Comparison of ENCODE assay signal across 1 cellular context in the genomic region with DNA sequence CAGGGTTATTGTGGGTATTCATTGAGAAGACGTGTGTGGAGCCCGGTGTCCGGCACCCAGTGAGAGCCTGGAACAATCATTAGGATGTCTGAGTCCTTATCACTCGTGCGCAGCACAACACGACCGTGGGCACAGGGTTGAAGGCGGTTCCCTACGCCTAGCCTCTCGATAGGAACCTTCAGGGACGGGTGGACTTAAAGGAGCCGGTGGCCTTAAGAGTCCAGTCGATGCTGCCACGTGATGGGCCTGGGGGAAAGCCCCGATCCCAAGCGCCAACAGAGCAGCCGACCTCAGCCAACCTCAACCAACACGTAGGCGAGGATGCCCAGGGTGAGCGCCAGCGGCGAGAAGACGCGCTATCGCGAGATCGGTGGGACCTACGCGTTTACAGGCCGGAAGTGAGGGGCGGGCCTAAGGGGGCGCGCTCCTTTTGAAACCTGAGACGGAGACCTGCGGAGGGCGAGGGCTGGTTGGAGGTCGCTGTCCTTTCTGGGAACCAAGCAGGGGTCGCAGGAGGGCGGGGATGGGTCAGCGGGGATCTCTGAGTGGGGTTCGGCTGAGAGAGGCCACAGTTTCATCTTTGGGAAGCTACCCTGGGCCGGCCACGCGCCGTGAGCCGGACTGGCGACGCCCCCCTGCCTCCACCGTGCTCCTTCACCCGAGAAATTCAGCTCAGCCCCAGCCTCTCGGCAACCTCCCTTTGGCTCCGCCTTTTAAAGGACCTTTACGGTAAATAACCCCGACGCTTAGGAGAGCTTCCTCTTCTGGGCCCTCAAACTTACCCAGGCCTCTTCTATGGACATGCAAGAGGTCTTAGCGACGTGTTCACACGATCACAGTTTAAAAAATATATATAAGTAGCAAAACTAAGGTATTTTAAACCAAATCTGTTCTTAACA.
TF ChIP-seq lines count a peak whose summit lies in the region.

No MANE protein-coding gene starts in this region.

TF ChIP-seq in SK-N-SH treated with all-trans-retinoic acid at 6 μM for 48 hours, 23 proteins besides CTCF, POLR2A, EP300 and RAD21 (continued from another document):
- TF ChIP-seq, protein P1, sequence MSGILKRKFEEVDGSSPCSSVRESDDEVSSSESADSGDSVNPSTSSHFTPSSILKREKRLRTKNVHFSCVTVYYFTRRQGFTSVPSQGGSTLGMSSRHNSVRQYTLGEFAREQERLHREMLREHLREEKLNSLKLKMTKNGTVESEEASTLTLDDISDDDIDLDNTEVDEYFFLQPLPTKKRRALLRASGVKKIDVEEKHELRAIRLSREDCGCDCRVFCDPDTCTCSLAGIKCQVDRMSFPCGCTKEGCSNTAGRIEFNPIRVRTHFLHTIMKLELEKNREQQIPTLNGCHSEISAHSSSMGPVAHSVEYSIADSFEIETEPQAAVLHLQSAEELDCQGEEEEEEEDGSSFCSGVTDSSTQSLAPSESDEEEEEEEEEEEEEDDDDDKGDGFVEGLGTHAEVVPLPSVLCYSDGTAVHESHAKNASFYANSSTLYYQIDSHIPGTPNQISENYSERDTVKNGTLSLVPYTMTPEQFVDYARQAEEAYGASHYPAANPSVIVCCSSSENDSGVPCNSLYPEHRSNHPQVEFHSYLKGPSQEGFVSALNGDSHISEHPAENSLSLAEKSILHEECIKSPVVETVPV (CRISPR knock-in tag; IDR thresholded peaks at IDR 0.05), result no peak
- TF ChIP-seq BACH2 (CRISPR knock-in tag; IDR thresholded peaks at IDR 0.05; ENCODE audit: borderline replicate concordance), result no peak
- no peak for TF ChIP-seq ZNF70 (CRISPR knock-in tag; IDR thresholded peaks at IDR 0.05)
- no peak for TF ChIP-seq GLIS3 (CRISPR knock-in tag; IDR thresholded peaks at IDR 0.05)
- TF ChIP-seq RARB (CRISPR knock-in tag; IDR thresholded peaks at IDR 0.05), result no peak
